2 cellular contexts compared by ENCODE assay signal in the genomic region with DNA sequence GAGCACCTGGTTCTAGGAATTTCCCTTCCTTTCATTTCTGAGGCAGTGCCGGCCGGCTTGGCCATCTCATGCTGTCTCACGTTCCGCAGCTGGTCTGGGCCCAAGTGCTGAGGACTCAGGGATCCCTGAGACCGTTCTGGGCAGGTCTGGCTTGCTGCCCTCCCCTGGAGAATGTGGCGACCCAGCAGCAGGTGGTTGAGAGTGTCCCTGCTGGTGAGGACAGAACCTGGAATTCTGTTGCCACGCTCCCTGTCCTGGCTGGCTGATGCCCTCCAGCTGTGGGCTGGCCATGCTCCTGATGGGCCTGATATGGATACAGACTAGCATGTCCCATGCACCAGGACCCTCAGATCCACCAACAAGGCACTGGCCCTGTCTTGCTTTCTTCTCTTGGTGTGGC.
TF ChIP-seq lines count a peak whose summit lies in the region.

No MANE protein-coding gene starts in this region.

TF ChIP-seq in IMR-90, 13 proteins besides CTCF, POLR2A, EP300 and RAD21 (continued from another document):
- TF ChIP-seq CHD1 (IDR thresholded peaks at IDR 0.05; ENCODE audit: low read depth, low read length), result no peak
- TF ChIP-seq MXI1 (IDR thresholded peaks at IDR 0.05; ENCODE audit: borderline replicate concordance, low read depth, low read length), result no peak
- TF ChIP-seq, protein P1, sequence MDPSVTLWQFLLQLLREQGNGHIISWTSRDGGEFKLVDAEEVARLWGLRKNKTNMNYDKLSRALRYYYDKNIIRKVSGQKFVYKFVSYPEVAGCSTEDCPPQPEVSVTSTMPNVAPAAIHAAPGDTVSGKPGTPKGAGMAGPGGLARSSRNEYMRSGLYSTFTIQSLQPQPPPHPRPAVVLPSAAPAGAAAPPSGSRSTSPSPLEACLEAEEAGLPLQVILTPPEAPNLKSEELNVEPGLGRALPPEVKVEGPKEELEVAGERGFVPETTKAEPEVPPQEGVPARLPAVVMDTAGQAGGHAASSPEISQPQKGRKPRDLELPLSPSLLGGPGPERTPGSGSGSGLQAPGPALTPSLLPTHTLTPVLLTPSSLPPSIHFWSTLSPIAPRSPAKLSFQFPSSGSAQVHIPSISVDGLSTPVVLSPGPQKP (IDR thresholded peaks at IDR 0.05; ENCODE audit: borderline replicate concordance, low read depth, low read length), result no peak
- TF ChIP-seq RCOR1 (IDR thresholded peaks at IDR 0.05; ENCODE audit: insufficient replicate concordance, low read length), result no peak
- TF ChIP-seq, protein P2, sequence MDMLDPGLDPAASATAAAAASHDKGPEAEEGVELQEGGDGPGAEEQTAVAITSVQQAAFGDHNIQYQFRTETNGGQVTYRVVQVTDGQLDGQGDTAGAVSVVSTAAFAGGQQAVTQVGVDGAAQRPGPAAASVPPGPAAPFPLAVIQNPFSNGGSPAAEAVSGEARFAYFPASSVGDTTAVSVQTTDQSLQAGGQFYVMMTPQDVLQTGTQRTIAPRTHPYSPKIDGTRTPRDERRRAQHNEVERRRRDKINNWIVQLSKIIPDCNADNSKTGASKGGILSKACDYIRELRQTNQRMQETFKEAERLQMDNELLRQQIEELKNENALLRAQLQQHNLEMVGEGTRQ (IDR thresholded peaks at IDR 0.05; ENCODE audit: low read depth, low read length), result no peak
- TF ChIP-seq BHLHE40 (IDR thresholded peaks at IDR 0.05; ENCODE audit: low read depth, low read length), result no peak
- no peak for TF ChIP-seq MAFK (IDR thresholded peaks at IDR 0.05; ENCODE audit: low read depth, low read length)
- no peak for TF ChIP-seq SMC3 (IDR thresholded peaks at IDR 0.05; ENCODE audit: low read depth, low read length)
- no peak for TF ChIP-seq MAZ (IDR thresholded peaks at IDR 0.05; ENCODE audit: borderline replicate concordance, low read depth, low read length)
TF ChIP-seq in IMR-90: peak in this region for 0.

TF ChIP-seq in HepG2, 621 proteins besides CTCF, POLR2A, EP300 and RAD21 (continued from another document):
- TF ChIP-seq, protein P3, sequence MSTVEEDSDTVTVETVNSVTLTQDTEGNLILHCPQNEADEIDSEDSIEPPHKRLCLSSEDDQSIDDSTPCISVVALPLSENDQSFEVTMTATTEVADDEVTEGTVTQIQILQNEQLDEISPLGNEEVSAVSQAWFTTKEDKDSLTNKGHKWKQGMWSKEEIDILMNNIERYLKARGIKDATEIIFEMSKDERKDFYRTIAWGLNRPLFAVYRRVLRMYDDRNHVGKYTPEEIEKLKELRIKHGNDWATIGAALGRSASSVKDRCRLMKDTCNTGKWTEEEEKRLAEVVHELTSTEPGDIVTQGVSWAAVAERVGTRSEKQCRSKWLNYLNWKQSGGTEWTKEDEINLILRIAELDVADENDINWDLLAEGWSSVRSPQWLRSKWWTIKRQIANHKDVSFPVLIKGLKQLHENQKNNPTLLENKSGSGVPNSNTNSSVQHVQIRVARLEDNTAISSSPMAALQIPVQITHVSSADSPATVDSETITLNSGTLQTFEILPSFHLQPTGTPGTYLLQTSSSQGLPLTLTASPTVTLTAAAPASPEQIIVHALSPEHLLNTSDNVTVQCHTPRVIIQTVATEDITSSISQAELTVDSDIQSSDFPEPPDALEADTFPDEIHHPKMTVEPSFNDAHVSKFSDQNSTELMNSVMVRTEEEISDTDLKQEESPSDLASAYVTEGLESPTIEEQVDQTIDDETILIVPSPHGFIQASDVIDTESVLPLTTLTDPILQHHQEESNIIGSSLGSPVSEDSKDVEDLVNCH (CRISPR knock-in tag; IDR thresholded peaks at IDR 0.05), result no peak
- TF ChIP-seq MED8 (CRISPR knock-in tag; IDR thresholded peaks at IDR 0.05; ENCODE audit: insufficient replicate concordance) (no peak), CENPT (CRISPR knock-in tag; IDR thresholded peaks at IDR 0.05; ENCODE audit: low read depth) (no peak), ZNF589 (CRISPR knock-in tag; conservative IDR thresholded peaks at IDR 0.05) (no peak), GATA4 (IDR thresholded peaks at IDR 0.05; ENCODE audit: borderline replicate concordance, low read depth) (no peak), SIX4 (CRISPR knock-in tag; IDR thresholded peaks at IDR 0.05) (no peak), ZNF574 (CRISPR knock-in tag; IDR thresholded peaks at IDR 0.05) (no peak), ZBTB2 (CRISPR knock-in tag; IDR thresholded peaks at IDR 0.05; ENCODE audit: low read depth) (no peak), SOX6 (IDR thresholded peaks at IDR 0.05) (no peak), SOX6 (CRISPR knock-in tag; IDR thresholded peaks at IDR 0.05) (no peak)
- TF ChIP-seq, protein P4, sequence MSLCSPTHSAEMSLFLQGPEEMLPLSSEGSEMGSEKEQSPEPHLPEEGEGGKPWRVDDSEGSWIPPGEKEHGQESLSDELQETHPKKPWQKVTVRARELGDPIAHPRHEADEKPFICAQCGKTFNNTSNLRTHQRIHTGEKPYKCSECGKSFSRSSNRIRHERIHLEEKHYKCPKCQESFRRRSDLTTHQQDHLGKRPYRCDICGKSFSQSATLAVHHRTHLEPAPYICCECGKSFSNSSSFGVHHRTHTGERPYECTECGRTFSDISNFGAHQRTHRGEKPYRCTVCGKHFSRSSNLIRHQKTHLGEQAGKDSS (CRISPR knock-in tag; IDR thresholded peaks at IDR 0.05; ENCODE audit: borderline replicate concordance, low read depth), result no peak
